In the genomic region with DNA sequence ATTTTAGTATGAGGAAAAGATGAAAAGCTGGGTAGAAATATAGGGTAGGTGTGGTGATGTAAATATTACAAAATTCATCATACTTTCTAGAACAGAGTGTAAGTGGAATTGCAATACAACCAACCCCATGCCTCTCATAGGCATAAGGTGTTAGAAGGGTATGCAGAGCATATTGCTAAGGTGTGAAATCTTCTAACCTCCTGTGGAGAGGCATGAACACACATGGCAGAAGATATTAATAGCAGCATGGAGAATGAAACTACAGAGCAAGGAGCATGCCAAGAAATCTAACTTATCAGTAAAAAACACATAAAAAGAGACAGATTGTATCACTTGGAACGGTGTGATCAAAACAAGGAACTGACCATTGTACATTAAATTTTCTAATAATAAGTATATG, we compare ENCODE assay signal across 29 cellular contexts.
"Had no signal": no experiment of that assay in that cellular context is flagged by ENCODE, and none has a peak within 500 bp of the region (broad histone marks: within the 10 kb centered on the region; RNA-seq: fewer than 3 reads in every experiment).

No MANE protein-coding gene starts in this region.

- DNase-seq: activated B cell treated with CpG ODN at 0.5 μM for 24 hours; activated CD4-positive, alpha-beta memory T cell treated with anti-CD3 and anti-CD28 coated beads, Interleukin-2, amount 10 ng/mL, durations not matched to agents 7 days and 5 days; activated CD4-positive, alpha-beta T cell treated with anti-CD3 and anti-CD28 coated beads for 4 hours; activated CD4-positive, alpha-beta T cell treated with anti-CD3 and anti-CD28 coated beads, Interleukin-2, amount 10 ng/mL, durations not matched to agents 24 days and 14 days; activated CD4-positive, alpha-beta T cell treated with anti-CD3 and anti-CD28 coated beads, Interleukin-2, amount 50 U/mL, for 1 hour; activated CD4-positive, alpha-beta T cell treated with anti-CD3 and anti-CD28 coated beads, Interleukin-2, amount 50 U/mL, for 48 hours; activated CD4-positive, CD25-positive, alpha-beta regulatory T cell treated with anti-CD3 and anti-CD28 coated beads, Interleukin-2, amount 50 U/mL, for 72 hours; activated CD8-positive, alpha-beta memory T cell treated with anti-CD3 and anti-CD28 coated beads for 24 hours; activated CD8-positive, alpha-beta memory T cell treated with anti-CD3 and anti-CD28 coated beads, Interleukin-2, amount 10 ng/mL, durations not matched to agents 7 days and 5 days; activated CD8-positive, alpha-beta memory T cell treated with anti-CD3 and anti-CD28 coated beads, Interleukin-2, amount 50 U/mL, for 48 hours; activated CD8-positive, alpha-beta T cell treated with anti-CD3 and anti-CD28 coated beads, Interleukin-2, amount 10 ng/mL, durations not matched to agents 7 days and 5 days; activated effector memory CD4-positive, alpha-beta T cell treated with Interleukin-2 at 50 U/mL for 16 hours; activated gamma-delta T cell; activated naive CD4-positive, alpha-beta T cell treated with anti-CD3 and anti-CD28 coated beads, Interleukin-2, amount 10 ng/mL, durations not matched to agents 7 days and 5 days; activated naive CD4-positive, alpha-beta T cell treated with Interleukin-2 at 50 U/mL for 16 hours; activated naive CD8-positive, alpha-beta T cell treated with anti-CD3 and anti-CD28 coated beads, Interleukin-2, amount 10 ng/mL, durations not matched to agents 7 days and 5 days; activated naive CD8-positive, alpha-beta T cell treated with anti-CD3 and anti-CD28 coated beads, Interleukin-2, amount 50 U/mL, for 24 hours; activated T-cell treated with anti-CD3 and anti-CD28 coated beads, Interleukin-2, amount 50 U/mL, for 24 hours; activated T-cell treated with anti-CD3 and anti-CD28 coated beads, Interleukin-2, amount 50 U/mL, for 48 hours; amygdala; anterior cingulate cortex; colonic mucosa; T-helper 2 cell; T-helper 9 cell had no signal

- H3K27ac ChIP-seq: ascending aorta, cardiac muscle cell, colonic mucosa, VCaP had no signal

- H3K4me3 ChIP-seq: ascending aorta, cardiac muscle cell, colonic mucosa had no signal

- H3K27me3 ChIP-seq: ascending aorta, cardiac muscle cell, colonic mucosa had no signal

- FAIRE-seq: bronchial epithelial cell, TTC549 had no signal
